ENCODE assay signal across 31 cellular contexts in genomic region chr1:22197644-22198043, GRCh38. TPM values are rescaled to one million over a fixed set of nuclear protein-coding genes. Genes with fewer than 3 reads are reported as not detected.
"Had no signal": no experiment of that assay in that cellular context is flagged by ENCODE, and none has a peak within 500 bp of the region (broad histone marks: within the 10 kb centered on the region; RNA-seq: fewer than 3 reads in every experiment).

No MANE protein-coding gene starts in this region.

- H3K27ac Mint-ChIP-seq: mesothelial cell of epicardium; naive B cell; natural killer cell treated with Interleukin-12 subunit alpha and Interleukin-12 subunit beta and Interleukin-15 and Interleukin-18, amount 100 ng/mL, for 72 hours; stimulated activated naive B cell treated with anti-CD40 and anti-IgM and Interleukin-4, amounts not matched to agents 10 μg/mL and 1 μg/mL and 100 μg/mL, for 72 hours; stimulated activated naive CD8-positive, alpha-beta T cell treated with anti-CD3 and anti-CD28 coated beads, Interleukin-15, Interleukin-2, amounts not matched to agents 100 ng/mL and 50 ng/mL, for 24 hours had no signal

- H3K4me1 Mint-ChIP-seq: naive B cell; neural crest cell; stimulated activated naive B cell treated with anti-CD40 and anti-IgM and Interleukin-4, amounts not matched to agents 10 μg/mL and 1 μg/mL and 100 μg/mL, for 72 hours had no signal

- H3K36me3 Mint-ChIP-seq: mesothelial cell of epicardium; naive B cell; natural killer cell treated with Interleukin-12 subunit alpha and Interleukin-12 subunit beta and Interleukin-15 and Interleukin-18, amount 100 ng/mL, for 72 hours; stimulated activated naive B cell treated with anti-CD40 and anti-IgM and Interleukin-4, amounts not matched to agents 10 μg/mL and 1 μg/mL and 100 μg/mL, for 72 hours had no signal

- ATAC-seq: foreskin keratinocyte; gastroesophageal sphincter; heart left ventricle; left cardiac atrium; left lung; mucosa of descending colon; right lobe of liver; stimulated activated naive B cell treated with anti-CD40 and anti-IgM and Interleukin-4, amounts not matched to agents 10 μg/mL and 1 μg/mL and 100 μg/mL, for 72 hours had no signal

- FAIRE-seq: endothelial cell of umbilical vein, pancreas, small intestine, urothelium cell line had no signal

- H3K4me3 ChIP-seq: coronary artery, esophagus muscularis mucosa, gastroesophageal sphincter, heart left ventricle, hepatocyte, left lung, mucosa of descending colon, pancreas, right lobe of liver, tibial artery, upper lobe of left lung had no signal

- H3K27me3 ChIP-seq: left lung, pancreas, right lobe of liver, upper lobe of left lung had no signal

- H3K9me3 ChIP-seq: esophagus muscularis mucosa, heart left ventricle, left lung, mucosa of descending colon, neutrophil, pancreas, right lobe of liver, tibial artery, upper lobe of left lung had no signal

- DNase-seq: dermis blood vessel endothelial cell; effector memory CD4-positive, alpha-beta T cell; foreskin keratinocyte; heart left ventricle; left cardiac atrium; left lung; mesenchymal stem cell; mucosa of descending colon; naive B cell; retina; right lobe of liver; small intestine; stimulated activated CD4-positive, alpha-beta T cell treated with anti-CD3 and anti-CD28 coated beads, Interleukin-15, amount 100 ng/mL, for 24 hours; stimulated activated CD4-positive, alpha-beta T cell treated with anti-CD3 and anti-CD28 coated beads, Interleukin-2, amount 100 ng/mL, for 48 hours; stimulated activated naive B cell treated with anti-CD40 and anti-IgM and Interleukin-4, amounts not matched to agents 10 μg/mL and 1 μg/mL and 100 μg/mL, for 72 hours; upper lobe of left lung had no signal

- H3K27ac ChIP-seq: coronary artery, esophagus muscularis mucosa, foreskin keratinocyte, gastroesophageal sphincter, heart left ventricle, hepatocyte, left lung, neutrophil, pancreas, right lobe of liver, tibial artery, upper lobe of left lung had no signal

- H3K36me3 ChIP-seq: esophagus muscularis mucosa, gastroesophageal sphincter, heart left ventricle, left lung, neutrophil, pancreas, right lobe of liver, tibial artery, upper lobe of left lung had no signal

- H3K4me3 Mint-ChIP-seq: mesothelial cell of epicardium; naive B cell; natural killer cell treated with Interleukin-12 subunit alpha and Interleukin-12 subunit beta and Interleukin-15 and Interleukin-18, amount 100 ng/mL, for 72 hours; neural crest cell; stimulated activated naive B cell treated with anti-CD40 and anti-IgM and Interleukin-4, amounts not matched to agents 10 μg/mL and 1 μg/mL and 100 μg/mL, for 72 hours; stimulated activated naive CD8-positive, alpha-beta T cell treated with anti-CD3 and anti-CD28 coated beads, Interleukin-15, Interleukin-2, amounts not matched to agents 100 ng/mL and 50 ng/mL, for 24 hours had no signal

- H3K9me3 Mint-ChIP-seq: natural killer cell treated with Interleukin-12 subunit alpha and Interleukin-12 subunit beta and Interleukin-15 and Interleukin-18, amount 100 ng/mL, for 72 hours; stimulated activated naive B cell treated with anti-CD40 and anti-IgM and Interleukin-4, amounts not matched to agents 10 μg/mL and 1 μg/mL and 100 μg/mL, for 72 hours; stimulated activated naive CD8-positive, alpha-beta T cell treated with anti-CD3 and anti-CD28 coated beads, Interleukin-15, Interleukin-2, amounts not matched to agents 100 ng/mL and 50 ng/mL, for 24 hours had no signal

- H3K4me1 ChIP-seq: esophagus muscularis mucosa, foreskin keratinocyte, gastroesophageal sphincter, heart left ventricle, left lung, pancreas, right lobe of liver, tibial artery, upper lobe of left lung had no signal

RNA-seq across cellular contexts. Expression of gene WNT4, which starts 54.7 kb away (rescaled TPM):
- total RNA-seq: endothelial cell of umbilical vein; epithelial cell of proximal tubule; natural killer cell treated with Interleukin-12 subunit alpha and Interleukin-12 subunit beta and Interleukin-15 and Interleukin-18, amount 100 ng/mL, for 72 hours had no signal
- polyA plus RNA-seq: fibroblast of lung had no signal
